Comparison of ENCODE assay signal across 1 cellular context in the genomic region with DNA sequence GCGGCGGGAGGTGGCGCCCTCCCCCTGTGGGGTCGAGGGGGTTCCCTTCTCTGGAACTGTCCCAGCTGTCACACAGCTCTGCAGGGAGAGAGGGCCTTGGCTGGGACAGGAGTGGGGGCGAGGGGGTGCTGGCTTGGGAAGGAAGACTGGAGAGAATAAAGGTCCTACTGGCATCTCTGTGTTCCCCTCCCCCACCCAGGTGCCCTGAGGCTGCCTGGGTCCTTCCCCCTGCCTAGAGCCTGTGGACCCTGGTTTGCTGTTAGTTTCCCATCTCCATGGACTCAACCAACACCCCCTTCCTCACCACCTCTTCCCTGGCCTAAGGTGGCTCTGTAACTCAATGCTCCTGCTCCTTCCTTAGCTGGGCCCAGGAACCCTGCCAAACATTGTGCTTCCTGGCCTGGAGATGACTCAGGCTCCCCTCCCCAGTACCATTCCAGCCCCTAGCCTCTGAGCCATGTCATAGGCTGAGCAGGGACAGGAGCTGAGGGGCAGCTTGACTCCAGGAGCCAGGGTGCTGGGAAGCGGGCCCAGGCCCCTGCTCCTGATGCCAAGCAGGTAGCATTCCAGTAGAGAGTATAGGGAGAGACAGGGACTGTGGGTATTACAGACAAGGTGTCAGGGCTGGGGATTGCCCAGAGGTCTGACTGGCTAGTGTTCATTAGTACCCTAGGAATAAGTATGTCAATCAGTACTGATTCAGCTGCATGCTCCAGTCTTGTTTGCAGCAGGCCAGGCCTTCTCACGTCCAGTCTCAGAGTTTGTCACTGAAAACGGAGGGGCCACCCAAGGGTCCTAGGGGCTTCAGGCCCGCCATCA.
TF ChIP-seq lines count a peak whose summit lies in the region.

No MANE protein-coding gene starts in this region.

TF ChIP-seq in HEK293, 187 proteins besides CTCF, POLR2A, EP300 and RAD21 (continued from another document):
- TF ChIP-seq PRDM10 (tag by site-specific recombination; IDR thresholded peaks at IDR 0.05) (peak; percentile 55), ZNF558 (tag by site-specific recombination; IDR thresholded peaks at IDR 0.05) (no peak)
